Comparison of ENCODE assay signal across 8 cellular contexts in genomic region chr4:183797041-183797444, GRCh38.
A peak's percentile ranks its signal among the peaks of the same experiment; 100 is the strongest.
DNase-seq lines count a peak whose midpoint lies in the region; ATAC-seq and TF ChIP-seq lines count a peak whose summit lies in the region.

No MANE protein-coding gene starts in this region.

- no peak for TF ChIP-seq CTCF in dorsolateral prefrontal cortex (IDR thresholded peaks at IDR 0.05 in 54 of 56, conservative IDR thresholded peaks at IDR 0.05 in 2 of 56; ENCODE audit: low read depth in 1 of 56, partially characterized antibody in 56 of 56)

- peak; percentile 4 for DNase-seq in A172 (ENCODE audit: low spot score)
- peak; percentile 22 for DNase-seq in HuH-7.5 (ENCODE audit: low spot score)
- no peak for DNase-seq in dorsolateral prefrontal cortex
- DNase-seq in cerebellar nuclear complex (lab: John Stamatoyannopoulos, UW): no peak
- DNase-seq in activated gamma-delta T cell treated with Interleukin-2 at 50 U/mL for 16 hours: no peak

- no peak for ATAC-seq in HG03280 (IDR thresholded peaks at IDR 0.05; ENCODE audit: unreplicated experiment)
- ATAC-seq in GM18498 (IDR thresholded peaks at IDR 0.05; ENCODE audit: unreplicated experiment): no peak

- peak overlapping the region in 1 of 2 donors; percentile 38 for H3K9ac ChIP-seq in mucosa of rectum (ENCODE audit: low read depth in 1 of 2, low read length in 2 of 2)

- peaks cover 4 to 5% of the 10 kb centered on the region in 2 donors for H3K9me3 ChIP-seq in mucosa of rectum (ENCODE audit: control insufficient read depth in 2 of 2, low read length in 2 of 2)

- intact Hi-C loops in dorsolateral prefrontal cortex (cut with DNase I): no loop called here

- H3K27me3 ChIP-seq in dorsolateral prefrontal cortex (peaks cover 0 to 64% (median 39%) of the 10 kb centered on the region in 45 donors), mucosa of rectum (ENCODE audit: control insufficient read depth in 2 of 2, insufficient read depth in 2 of 2, low read length in 2 of 2) (peaks cover 0 to 25% of the 10 kb centered on the region in 2 donors)

- peaks cover 4 to 8% of the 10 kb centered on the region in 2 donors for H3K4me1 ChIP-seq in mucosa of rectum (ENCODE audit: control insufficient read depth in 2 of 2, insufficient read depth in 2 of 2, low read length in 2 of 2)

- H3K4me3 ChIP-seq in dorsolateral prefrontal cortex: peak overlapping the region; percentile 20 to 67 (median 51)
- H3K4me3 ChIP-seq in mucosa of rectum (ENCODE audit: low read length in 2 of 2): peak overlapping the region; percentile 55 to 69

- H3K36me3 ChIP-seq in mucosa of rectum (ENCODE audit: control insufficient read depth in 2 of 2, insufficient read depth in 2 of 2, low read length in 2 of 2): no peaks in the 10 kb centered on the region

- no peak overlapping the region for H3K27ac ChIP-seq in dorsolateral prefrontal cortex
- peak overlapping the region in 1 of 2 donors; percentile 28 for H3K27ac ChIP-seq in mucosa of rectum (ENCODE audit: low read depth in 2 of 2, low read length in 2 of 2)

Comparison
In these comparisons a context has a peak if more than half of its experiments do, and no peak if none do; other contexts are left out.
1. DNase-seq: peak in A172 (single experiment) and HuH-7.5 (single experiment); none in dorsolateral prefrontal cortex (0 of 10), cerebellar nuclear complex (0 of 2) and activated gamma-delta T cell treated with Interleukin-2 at 50 U/mL for 16 hours (single experiment).